In the genomic region with DNA sequence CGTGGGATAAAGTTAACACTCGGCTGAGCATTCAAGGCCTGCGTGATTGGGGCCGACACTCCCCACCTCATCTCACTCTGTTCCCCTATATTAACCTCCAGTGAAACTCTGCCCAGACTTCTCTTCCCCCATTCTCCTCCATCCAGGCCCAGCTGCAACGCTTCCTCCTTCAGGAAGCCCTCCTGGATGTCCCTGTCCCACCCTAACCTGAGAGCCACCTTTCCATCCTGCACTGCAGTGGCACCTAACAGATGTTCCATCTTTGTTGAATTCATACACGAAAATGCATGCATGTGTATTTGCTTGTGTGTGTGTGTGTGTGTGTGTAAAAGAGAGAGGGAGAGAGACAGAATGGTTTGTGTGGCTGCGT, we compare ENCODE assay signal across 22 cellular contexts. TPM values are rescaled to one million over a fixed set of nuclear protein-coding genes. Genes with fewer than 3 reads are reported as not detected.
A peak's percentile ranks its signal among the peaks of the same experiment; 100 is the strongest.
DNase-seq lines count a peak whose midpoint lies in the region; ATAC-seq, FAIRE-seq and TF ChIP-seq lines count a peak whose summit lies in the region.
"Had no signal": no experiment of that assay in that cellular context is flagged by ENCODE, and none has a peak within 500 bp of the region (broad histone marks: within the 10 kb centered on the region; RNA-seq: fewer than 3 reads in every experiment).

No MANE protein-coding gene starts in this region.

- H3K9me3 Mint-ChIP-seq in GM23338: no peaks in the 10 kb centered on the region; the same call in 2 of the 3 replicates
- no peaks in the 10 kb centered on the region for H3K9me3 Mint-ChIP-seq in naive thymus-derived CD8-positive, alpha-beta T cell
- H3K9me3 Mint-ChIP-seq: activated B cell treated with CpG ODN at 0.5 μM for 24 hours, memory B cell had no signal

- H3K9me3 ChIP-seq in BLaER1 treated with 17β-estradiol and CSF1 and Interleukin-3, amounts not matched to agents 10 nM and 100 nM (replicated peaks in 1 of 11): peaks cover 0 to 4% (median 0%) of the 10 kb centered on the region in 11 experiments; a peak in 1 of 22 replicates
- H3K9me3 ChIP-seq in K562 (replicated peaks; ENCODE audit: control insufficient read depth, insufficient read depth, low read depth, low read length): no peaks in the 10 kb centered on the region
- H3K9me3 ChIP-seq: colonic mucosa, thoracic aorta, vagina had no signal

- H3K9me2 ChIP-seq in GM23338 (ENCODE audit: insufficient read depth): no peaks in the 10 kb centered on the region

- no peak for TF ChIP-seq EP300 in K562 (IDR thresholded peaks at IDR 0.05; ENCODE audit: low read length)

- H2AFZ ChIP-seq in GM23338: no peak overlapping the region
- H2AFZ ChIP-seq in K562 (ENCODE audit: low read depth, low read length): no peak overlapping the region

- BruUV-seq in K562 (replicated peaks; lab: Mats Ljungman, UMichigan): no TSS peak

- peaks cover 58% of the 10 kb centered on the region for H3K4me1 Mint-ChIP-seq in GM23338
- H3K4me1 Mint-ChIP-seq in naive thymus-derived CD8-positive, alpha-beta T cell: peaks cover 12 to 38% (median 20%) of the 10 kb centered on the region in 4 donors
- H3K4me1 Mint-ChIP-seq: activated B cell treated with CpG ODN at 0.5 μM for 24 hours, IgD-negative memory B cell had no signal

- intact Hi-C loops in K562 (cut with micrococcal nuclease): no loop called here

- no peaks in the 10 kb centered on the region for H3K27me3 ChIP-seq in BLaER1 treated with 17β-estradiol and CSF1 and Interleukin-3, amounts not matched to agents 10 nM and 100 nM
- H3K27me3 ChIP-seq in GM23338 (ENCODE audit: insufficient read depth): no peaks in the 10 kb centered on the region
- H3K27me3 ChIP-seq in K562 (ENCODE audit: control insufficient read depth in 2 of 2, insufficient read depth in 2 of 2, low read length in 2 of 2): peaks cover 20 to 58% of the 10 kb centered on the region in 2 experiments
- H3K27me3 ChIP-seq: colonic mucosa, vagina had no signal

- TF ChIP-seq CTCF in GM23338 (conservative IDR thresholded peaks at IDR 0.05; ENCODE audit: low read depth in 2 of 2) (no peak), K562 (IDR thresholded peaks at IDR 0.05 in 2 of 3, conservative IDR thresholded peaks at IDR 0.05 in 1 of 3; ENCODE audit: insufficient read depth in 2 of 3, low read depth in 1 of 3, low read length in 3 of 3) (no peak)

- H3K4me3 ChIP-seq in BLaER1 treated with 17β-estradiol and CSF1 and Interleukin-3, amounts not matched to agents 10 nM and 100 nM: no peak overlapping the region
- no peak overlapping the region for H3K4me3 ChIP-seq in GM23338
- no peak overlapping the region for H3K4me3 ChIP-seq in K562
- H3K4me3 ChIP-seq: colonic mucosa, vagina had no signal

- peaks cover 11% of the 10 kb centered on the region for H3K27me3 Mint-ChIP-seq in GM23338 (ENCODE audit: insufficient read depth, low read depth, poor library complexity)
- H3K27me3 Mint-ChIP-seq in naive thymus-derived CD8-positive, alpha-beta T cell: peaks cover 0 to 13% (median 2%) of the 10 kb centered on the region in 5 donors

- peak overlapping the region; percentile 40; the same call in 1 of the 2 replicates for H3K27ac Mint-ChIP-seq in GM23338
- H3K27ac Mint-ChIP-seq in naive thymus-derived CD8-positive, alpha-beta T cell: peak overlapping the region in 6 of 10 donors; percentile 46 to 89 (median 56)
- H3K27ac Mint-ChIP-seq: activated B cell treated with CpG ODN at 0.5 μM for 24 hours, memory B cell had no signal

- H3K9ac ChIP-seq in BLaER1 treated with 17β-estradiol and CSF1 and Interleukin-3, amounts not matched to agents 10 nM and 100 nM: no peak overlapping the region
- H3K9ac ChIP-seq in K562 (ENCODE audit: insufficient read depth in 1 of 2, low read depth in 2 of 2, low read length in 2 of 2): no peak overlapping the region

- TF ChIP-seq POLR2A in K562 (conservative IDR thresholded peaks at IDR 0.05): no peak

- H3K4me2 ChIP-seq in BLaER1 treated with 17β-estradiol and CSF1 and Interleukin-3, amounts not matched to agents 10 nM and 100 nM: peak overlapping the region in 9 of 11 experiments; percentile 52 to 77 (median 66); a peak in 16 of 22 replicates
- H3K4me2 ChIP-seq in GM23338: no peak overlapping the region; the same call in 1 of the 2 replicates
- H3K4me2 ChIP-seq in K562 (ENCODE audit: insufficient read depth, low read length): no peak overlapping the region

- no peaks in the 10 kb centered on the region for H3K79me2 ChIP-seq in GM23338 (replicated peaks; ENCODE audit: insufficient read depth)
- H3K79me2 ChIP-seq in K562 (ENCODE audit: control insufficient read depth, insufficient read depth, low read length): no peaks in the 10 kb centered on the region

- in situ Hi-C loops in K562 (cut with MboI): no loop called here

- WGBS in K562 (ENCODE audit: insufficient coverage, low coverage, missing lambda C conversion rate): 3% methylated on average over 7 of the region's 7 CpGs

- H3K36me3 ChIP-seq in BLaER1 treated with 17β-estradiol and CSF1 and Interleukin-3, amounts not matched to agents 10 nM and 100 nM: no peaks in the 10 kb centered on the region
- no peaks in the 10 kb centered on the region for H3K36me3 ChIP-seq in GM23338 (ENCODE audit: insufficient read depth)
- no peaks in the 10 kb centered on the region for H3K36me3 ChIP-seq in K562 (ENCODE audit: control insufficient read depth, insufficient read depth, low read length)
- H3K36me3 ChIP-seq: colonic mucosa, thoracic aorta, vagina had no signal

- peak overlapping the region; percentile 53 for H3K4me3 Mint-ChIP-seq in GM23338
- H3K4me3 Mint-ChIP-seq in naive thymus-derived CD8-positive, alpha-beta T cell: peak overlapping the region in 8 of 10 donors; percentile 24 to 79 (median 66)
- H3K4me3 Mint-ChIP-seq: activated B cell treated with CpG ODN at 0.5 μM for 24 hours, memory B cell had no signal

- CTCF ChIA-PET in K562 (lab: Yijun Ruan, JAX; ENCODE audit: low intra/inter-chr PET ratio): no interaction called here

- POLR2A ChIA-PET in K562 (lab: Yijun Ruan, JAX): no interaction called here
- POLR2A ChIA-PET in naive thymus-derived CD8-positive, alpha-beta T cell (lab: Charles Lee): interaction anchor here (0.5 to 1.5 kb wide), 2 partner anchors 9 to 762 kb away, joined by 3 to 6 read pairs; no protein-coding TSS in a partner anchor

- FAIRE-seq in K562 (lab: Jason Lieb, UNC): no peak
- FAIRE-seq: endometrium, G401.6 had no signal

- H4K20me1 ChIP-seq in BLaER1 treated with 17β-estradiol and CSF1 and Interleukin-3, amounts not matched to agents 10 nM and 100 nM: no peaks in the 10 kb centered on the region
- H4K20me1 ChIP-seq in GM23338 (replicated peaks; ENCODE audit: insufficient read depth) (no peaks in the 10 kb centered on the region), K562 (replicated peaks; ENCODE audit: control insufficient read depth, insufficient read depth, low read length) (0 out of 2 replicates have a peak, but pooled peaks cover 10% of the 10 kb centered on the region)

- no peak overlapping the region for H3K27ac ChIP-seq in BLaER1 treated with 17β-estradiol and CSF1 and Interleukin-3, amounts not matched to agents 10 nM and 100 nM
- H3K27ac ChIP-seq in GM23338 (ENCODE audit: low read depth) (no peak overlapping the region), K562 (ENCODE audit: extremely low read depth, low read depth, low read length) (no peak overlapping the region)
- H3K27ac ChIP-seq: colonic mucosa, thoracic aorta, vagina had no signal

- DNase-seq in GM23338 (ENCODE audit: low spot score) (no peak), K562 (ENCODE audit: extremely low read depth in 1 of 4, low spot score in 3 of 4) (no peak), COLO829 (ENCODE audit: low spot score) (no peak), NCI-H1092 (lab: John Stamatoyannopoulos, UW) (no peak)
- no peak for DNase-seq in naive thymus-derived CD8-positive, alpha-beta T cell
- DNase-seq: activated B cell treated with CpG ODN at 0.5 μM for 24 hours; activated CD4-positive, alpha-beta T cell treated with anti-CD3 and anti-CD28 coated beads, Interleukin-2, amount 50 U/mL, for 48 hours; activated effector memory CD4-positive, alpha-beta T cell treated with anti-CD3 and anti-CD28 coated beads, Interleukin-2, amount 50 U/mL, for 16 hours; colonic mucosa; DMS53; NCI-H446; stimulated activated CD4-positive, alpha-beta T cell treated with anti-CD3 and anti-CD28 coated beads, Interleukin-4, amount 100 ng/mL, for 24 hours; T-helper 9 cell had no signal

- H3F3A ChIP-seq in GM23338 (replicated peaks; ENCODE audit: low read depth): no peaks in the 10 kb centered on the region

- no peaks in the 10 kb centered on the region for H3K36me3 Mint-ChIP-seq in GM23338 (ENCODE audit: low read depth)
- no peaks in the 10 kb centered on the region for H3K36me3 Mint-ChIP-seq in naive thymus-derived CD8-positive, alpha-beta T cell
- H3K36me3 Mint-ChIP-seq: IgD-negative memory B cell, memory B cell had no signal

- H3K4me1 ChIP-seq in BLaER1 treated with 17β-estradiol and CSF1 and Interleukin-3, amounts not matched to agents 10 nM and 100 nM: peaks cover 11 to 49% (median 33%) of the 10 kb centered on the region in 10 experiments; a peak in 19 of 20 replicates
- peaks cover 33% of the 10 kb centered on the region; the same call in 1 of the 2 replicates for H3K4me1 ChIP-seq in GM23338 (ENCODE audit: insufficient read depth)
- peaks cover 0 to 13% of the 10 kb centered on the region in 2 experiments; a peak in 1 of 5 replicates for H3K4me1 ChIP-seq in K562 (replicated peaks in 1 of 2; ENCODE audit: control insufficient read depth in 2 of 2, insufficient read depth in 2 of 2, low read length in 2 of 2)
- H3K4me1 ChIP-seq: colonic mucosa had no signal

- no peak for TF ChIP-seq RAD21 in K562 (CRISPR knock-in tag; conservative IDR thresholded peaks at IDR 0.05 in 1 of 2, IDR thresholded peaks at IDR 0.05 in 1 of 2)

- H3K9me1 ChIP-seq in K562 (ENCODE audit: control insufficient read depth, insufficient read depth, low read length): no peaks in the 10 kb centered on the region

- ATAC-seq in GM23338 (no peak), K562 (no peak), GM19467 (IDR thresholded peaks at IDR 0.05; ENCODE audit: unreplicated experiment) (no peak)
- ATAC-seq in naive thymus-derived CD8-positive, alpha-beta T cell: no peak

RNA-seq across cellular contexts. Expression of gene SBK1, which starts 32.6 kb away (rescaled TPM):
- total RNA-seq in GM23338 (2014; rRNA removed; shearing (Covaris generic)): 59.8 and 68.1 TPM in 2 replicates
- polyA plus RNA-seq in GM23338 (2016; fragmentation: Nextera tagmentation; extraction: Ambion mirVana) (23.9 and 25.5 TPM in 2 replicates), K562 (2011; rRNA removed) (not detected in 2 replicates), K562 (2014; fragmentation: Illumina TruSeq; extraction: Trizol) (0.03 TPM in 1 of 2 replicates, not detected in the other), K562 (2014; fragmentation: Nextera tagmentation; extraction: Ambion mirVana) (not detected), K562 (2014; rRNA removed) (0.01 and 0.03 TPM in 2 replicates)
- total RNA-seq in K562 (2011; cell fraction: chromatin; rRNA removed; ENCODE audit: low replicate concordance): not detected in 2 replicates
- total RNA-seq in K562 (2011; cell fraction: nucleolus; rRNA removed): not detected in 2 replicates
- not detected in 2 replicates for total RNA-seq in K562 (2011; cell fraction: nucleoplasm; rRNA removed)
- total RNA-seq in K562 (2014; rRNA removed) (0.04 TPM in 1 of 2 replicates, not detected in the other), K562 (2014; rRNA removed; fragmentation: Illumina TruSeq; extraction: Trizol) (not detected in 2 replicates), K562 (2015; rRNA removed; fragmentation: Illumina TruSeq; extraction: Trizol) (not detected in 2 replicates), K562 (2021) (0.07 TPM in 1 of 2 replicates, not detected in the other)
- polyA plus RNA-seq in K562 (2011; cell fraction: cytosol; rRNA removed): 0.01 TPM in 1 of 2 replicates, not detected in the other
- 0.03 TPM in 1 of 2 replicates, not detected in the other for polyA plus RNA-seq in K562 (2011; cell fraction: nucleus; rRNA removed)
- polyA plus RNA-seq in K562 (2012): 0.04 TPM in 2 replicates
- polyA minus RNA-seq in K562 (2011; rRNA and poly(A)+ RNA removed): not detected in 2 replicates
- polyA minus RNA-seq in K562 (2011; cell fraction: cytosol; rRNA and poly(A)+ RNA removed): not detected in 2 replicates
- polyA minus RNA-seq in K562 (2011; cell fraction: nucleus; rRNA and poly(A)+ RNA removed): not detected in 2 replicates
- 10 to 100 TPM; 20.6 to 21.3 TPM for total RNA-seq in naive thymus-derived CD8-positive, alpha-beta T cell
- polyA plus RNA-seq in naive thymus-derived CD8-positive, alpha-beta T cell: 10 to 100 TPM in 1 of 3 donors, 1 to 10 TPM in 2; 5.7 to 19.9 (median 7.4) TPM
- total RNA-seq: osteoblast had no signal

RNA-seq across cellular contexts. Expression of gene XPO6, which starts 48.0 kb away (rescaled TPM):
- 116 and 178 TPM in 2 replicates for total RNA-seq in GM23338 (2014; rRNA removed; shearing (Covaris generic))
- 83.9 and 89.8 TPM in 2 replicates for polyA plus RNA-seq in GM23338 (2016; fragmentation: Nextera tagmentation; extraction: Ambion mirVana)
- total RNA-seq in K562 (2011; cell fraction: chromatin; rRNA removed; ENCODE audit: low replicate concordance): 514 and 616 TPM in 2 replicates
- 268 and 281 TPM in 2 replicates for total RNA-seq in K562 (2011; cell fraction: nucleolus; rRNA removed)
- total RNA-seq in K562 (2011; cell fraction: nucleoplasm; rRNA removed): 282 and 295 TPM in 2 replicates
- total RNA-seq in K562 (2014; rRNA removed): 121 and 136 TPM in 2 replicates
- 90.7 and 104 TPM in 2 replicates for total RNA-seq in K562 (2014; rRNA removed; fragmentation: Illumina TruSeq; extraction: Trizol)
- total RNA-seq in K562 (2015; rRNA removed; fragmentation: Illumina TruSeq; extraction: Trizol): 101 and 104 TPM in 2 replicates
- 196 and 204 TPM in 2 replicates for total RNA-seq in K562 (2021)
- polyA plus RNA-seq in K562 (2011; rRNA removed): 160 and 184 TPM in 2 replicates
- polyA plus RNA-seq in K562 (2011; cell fraction: cytosol; rRNA removed): 233 and 372 TPM in 2 replicates
- 242 and 339 TPM in 2 replicates for polyA plus RNA-seq in K562 (2011; cell fraction: nucleus; rRNA removed)
- polyA plus RNA-seq in K562 (2012): 107 and 149 TPM in 2 replicates
- 154 and 180 TPM in 2 replicates for polyA plus RNA-seq in K562 (2014; fragmentation: Illumina TruSeq; extraction: Trizol)
- 10 to 100 TPM; 11.2 to 31.0 TPM for polyA plus RNA-seq in K562 (2014; fragmentation: Nextera tagmentation; extraction: Ambion mirVana)
- polyA plus RNA-seq in K562 (2014; rRNA removed): 119 and 141 TPM in 2 replicates
- 205 and 308 TPM in 2 replicates for polyA minus RNA-seq in K562 (2011; rRNA and poly(A)+ RNA removed)
- 160 and 194 TPM in 2 replicates for polyA minus RNA-seq in K562 (2011; cell fraction: cytosol; rRNA and poly(A)+ RNA removed)
- 200 and 231 TPM in 2 replicates for polyA minus RNA-seq in K562 (2011; cell fraction: nucleus; rRNA and poly(A)+ RNA removed)
- total RNA-seq in naive thymus-derived CD8-positive, alpha-beta T cell: 100 to 1,000 TPM; 445 to 470 TPM
- 100 to 1,000 TPM in 1 of 3 donors, 10 to 100 TPM in 2; 90.2 to 109 (median 96.4) TPM for polyA plus RNA-seq in naive thymus-derived CD8-positive, alpha-beta T cell

Comparison
In these comparisons a context has a peak if more than half of its experiments do, and no peak if none do; other contexts are left out.
1. H3K4me2 ChIP-seq: peak in BLaER1 treated with 17β-estradiol and CSF1 and Interleukin-3, amounts not matched to agents 10 nM and 100 nM (9 of 11); none in GM23338 (single experiment) and K562 (single experiment).
2. RNA of gene SBK1, which starts 32.6 kb away (total RNA-seq): 59.8 to 68.1 TPM in GM23338 and 20.6 to 21.3 TPM in naive thymus-derived CD8-positive, alpha-beta T cell; 0.04 to 0.07 TPM in K562; every median in the first group is over 10 times any median in the second.